In genomic region chr11:116548286-116548685, GRCh38 we compare ENCODE assay signal across 26 cellular contexts.
DNase-seq lines count a peak whose midpoint lies in the region; TF ChIP-seq lines count a peak whose summit lies in the region.
"Had no signal": no experiment of that assay in that cellular context is flagged by ENCODE, and none has a peak within 500 bp of the region (broad histone marks: within the 10 kb centered on the region; RNA-seq: fewer than 3 reads in every experiment).

No MANE protein-coding gene starts in this region.

- no peak overlapping the region; the same call in 1 of the 2 replicates for H2BK15ac ChIP-seq in H9 (ENCODE audit: low read depth, low read length)

- H3K9ac ChIP-seq in H9 (ENCODE audit: extremely low read depth, insufficient read length, low read length): no peak overlapping the region
- H3K9ac ChIP-seq: BLaER1 had no signal

- H3K4me2 ChIP-seq in H9 (ENCODE audit: insufficient read depth, insufficient read length, low read length): no peak overlapping the region
- H3K4me2 ChIP-seq: BLaER1 had no signal

- H3K36me3 ChIP-seq in spleen: no peaks in the 10 kb centered on the region
- H3K36me3 ChIP-seq in vagina: no peaks in the 10 kb centered on the region
- H3K36me3 ChIP-seq: BE2C, BLaER1 had no signal

- H3K18ac ChIP-seq in H9 (ENCODE audit: insufficient read length, low read depth, low read length): no peak overlapping the region

- no peak overlapping the region for H2AK5ac ChIP-seq in H9 (ENCODE audit: insufficient read length, low read length)

- H3K36me3 Mint-ChIP-seq in H9 (ENCODE audit: insufficient read depth in 1 of 3, low read depth in 3 of 3) (peaks cover 0 to 3% (median 0%) of the 10 kb centered on the region in 3 experiments; a peak in 1 of 7 replicates), brain (no peaks in the 10 kb centered on the region), neural crest cell (ENCODE audit: low read depth) (no peaks in the 10 kb centered on the region)
- H3K36me3 Mint-ChIP-seq: CD14-positive monocyte; CD4-positive, alpha-beta memory T cell; CD4-positive, CD25-positive, alpha-beta regulatory T cell; CD8-positive, alpha-beta memory T cell had no signal

- WGBS in H9 (ENCODE audit: extremely low coverage, insufficient read length, low lambda C conversion rate): no CpG with 5 or more reads among the region's 6 CpGs
- 69 to 88% (median 79%) methylated on average over 6 of the region's 6 CpGs for WGBS in spleen, 5 donors

- peaks cover 2% of the 10 kb centered on the region for H3K23me2 ChIP-seq in H9 (ENCODE audit: insufficient read length, low read depth, low read length, poor library complexity, severe bottlenecking)

- no peak for TF ChIP-seq CTCF in H9 (conservative IDR thresholded peaks at IDR 0.05)
- no peak for TF ChIP-seq CTCF in brain (conservative IDR thresholded peaks at IDR 0.05)
- no peak for TF ChIP-seq CTCF in neural crest cell (conservative IDR thresholded peaks at IDR 0.05)
- TF ChIP-seq CTCF in spleen (IDR thresholded peaks at IDR 0.05 in 8 of 11, conservative IDR thresholded peaks at IDR 0.05 in 3 of 11): no peak
- no peak for TF ChIP-seq CTCF in vagina (IDR thresholded peaks at IDR 0.05)
- no peak for TF ChIP-seq CTCF in coronary artery (IDR thresholded peaks at IDR 0.05)

- H3K4ac ChIP-seq in H9 (ENCODE audit: low read depth, low read length): no peak overlapping the region

- intact Hi-C loops in spleen (cut with DNase I; ENCODE audit: low total_unique reads) (no loop called here), vagina (cut with DNase I) (no loop called here)

- H3K4me3 Mint-ChIP-seq in H9 (no peak overlapping the region), brain (no peak overlapping the region), neural crest cell (no peak overlapping the region)
- H3K4me3 Mint-ChIP-seq: CD14-positive monocyte; CD4-positive, alpha-beta memory T cell; CD4-positive, CD25-positive, alpha-beta regulatory T cell; CD8-positive, alpha-beta memory T cell had no signal

- no peak overlapping the region for H2BK120ac ChIP-seq in H9 (ENCODE audit: low read depth, low read length, poor library complexity, severe bottlenecking)

- H2BK20ac ChIP-seq in H9 (ENCODE audit: low read depth, low read length, poor library complexity, severe bottlenecking): no peak overlapping the region

- no peak overlapping the region for H2AFZ ChIP-seq in H9 (ENCODE audit: low read length)

- H2BK5ac ChIP-seq in H9 (ENCODE audit: insufficient read length, low read length): no peak overlapping the region

- H3K4me1 ChIP-seq in H9 (ENCODE audit: insufficient read depth, low read length) (no peaks in the 10 kb centered on the region), spleen (no peaks in the 10 kb centered on the region), vagina (no peaks in the 10 kb centered on the region)
- H3K4me1 ChIP-seq: BE2C, BLaER1 had no signal

- H3K56ac ChIP-seq in H9 (ENCODE audit: insufficient read length, low read depth, low read length): no peak overlapping the region

- H3K4me1 Mint-ChIP-seq in H9 (peaks cover 4 to 5% of the 10 kb centered on the region in 2 experiments), brain (peaks cover 7% of the 10 kb centered on the region), neural crest cell (no peaks in the 10 kb centered on the region)
- H3K4me1 Mint-ChIP-seq: CD14-positive monocyte; CD4-positive, alpha-beta memory T cell; CD4-positive, CD25-positive, alpha-beta regulatory T cell; CD8-positive, alpha-beta memory T cell had no signal

- H4K8ac ChIP-seq in H9 (replicated peaks; ENCODE audit: insufficient read length, low read depth, low read length): no peak overlapping the region

- H3K9me3 Mint-ChIP-seq in H9: peaks cover 0 to 3% of the 10 kb centered on the region in 2 experiments; a peak in 3 of 5 replicates
- peaks cover 0 to 16% (median 6%) of the 10 kb centered on the region in 5 experiments for H3K9me3 Mint-ChIP-seq in brain
- no peaks in the 10 kb centered on the region for H3K9me3 Mint-ChIP-seq in neural crest cell

- no peaks in the 10 kb centered on the region for H3K27me3 ChIP-seq in H9 (ENCODE audit: insufficient read depth, low read length)
- H3K27me3 ChIP-seq in spleen (replicated peaks in 1 of 7): peaks cover 0 to 26% (median 0%) of the 10 kb centered on the region in 7 donors
- H3K27me3 ChIP-seq in vagina: no peaks in the 10 kb centered on the region
- H3K27me3 ChIP-seq: BE2C, BLaER1 had no signal

- H3K27ac ChIP-seq in H9 (ENCODE audit: insufficient read length, low read depth, low read length) (no peak overlapping the region), spleen (no peak overlapping the region), vagina (no peak overlapping the region), coronary artery (no peak overlapping the region)
- H3K27ac ChIP-seq: BLaER1 had no signal

- H3K9me3 ChIP-seq in H9 (ENCODE audit: control insufficient read depth, low read depth, low read length) (no peaks in the 10 kb centered on the region), spleen (peaks cover 0 to 16% (median 8%) of the 10 kb centered on the region in 8 donors), vagina (no peaks in the 10 kb centered on the region)

- H3K23ac ChIP-seq in H9 (ENCODE audit: insufficient read length, low read depth, low read length): no peak overlapping the region

- no peak overlapping the region for H4K5ac ChIP-seq in H9 (ENCODE audit: insufficient read length, low read depth, low read length)

- peak overlapping the region; percentile 39; the same call in 1 of the 2 replicates for H3K14ac ChIP-seq in H9 (ENCODE audit: insufficient read depth, low read length)

- H3K79me2 ChIP-seq in H9 (ENCODE audit: insufficient read depth, low read length): no peaks in the 10 kb centered on the region

- DNase-seq in H9 (no peak), neural crest cell (ENCODE audit: low read depth, low spot score) (no peak), spleen (peak; percentile 14), inferior parietal cortex (ENCODE audit: extremely low spot score) (no peak), vagina (ENCODE audit: extremely low spot score in 2 of 2) (no peak), NCI-H2196 treated with DMSO at 0.1 percent for 48 hours (lab: John Stamatoyannopoulos, UW; ENCODE audit: unreplicated experiment) (no peak), coronary artery (ENCODE audit: low spot score) (no peak)
- DNase-seq: 8988T; ACHN; BE2C; C1 segment of cervical spinal cord; CD4-positive, alpha-beta memory T cell; CD4-positive, CD25-positive, alpha-beta regulatory T cell; CD8-positive, alpha-beta memory T cell; COR-L47; DMS 273 treated with DMSO at 0.1 percent for 48 hours; DMS153; DMS53; DMS79; DND-41; EL; GDM1 had no signal

- H3K27ac Mint-ChIP-seq in H9 (no peak overlapping the region), brain (peak overlapping the region; percentile 4 to 78 (median 60)), neural crest cell (ENCODE audit: unreplicated experiment) (peak overlapping the region; percentile 84)
- H3K27ac Mint-ChIP-seq: CD14-positive monocyte; CD4-positive, alpha-beta memory T cell; CD4-positive, CD25-positive, alpha-beta regulatory T cell; CD8-positive, alpha-beta memory T cell had no signal

- H3K27me3 Mint-ChIP-seq in H9 (ENCODE audit: low read depth) (peaks cover 40% of the 10 kb centered on the region), brain (no peaks in the 10 kb centered on the region), neural crest cell (ENCODE audit: low read depth) (no peaks in the 10 kb centered on the region)

- no peak for TF ChIP-seq POLR2A in spleen (IDR thresholded peaks at IDR 0.05)
- no peak for TF ChIP-seq POLR2A in vagina (IDR thresholded peaks at IDR 0.05)

- no peak overlapping the region for H3T11ph ChIP-seq in H9 (ENCODE audit: low read length)

- H4K91ac ChIP-seq in H9 (ENCODE audit: insufficient read length, low read depth, low read length): no peak overlapping the region

- no peaks in the 10 kb centered on the region for H4K20me1 ChIP-seq in H9 (ENCODE audit: control insufficient read depth, insufficient read depth, insufficient read length)
- H4K20me1 ChIP-seq: BLaER1 had no signal

- H3K4me3 ChIP-seq in spleen (no peak overlapping the region), vagina (no peak overlapping the region), coronary artery (no peak overlapping the region)
- H3K4me3 ChIP-seq: BLaER1, GM12878 had no signal

- no peak overlapping the region for H2BK12ac ChIP-seq in H9 (ENCODE audit: insufficient read length, low read depth, low read length)

- no peaks in the 10 kb centered on the region for H3K79me1 ChIP-seq in H9 (ENCODE audit: insufficient read depth, low read depth, low read length, poor library complexity, severe bottlenecking)

Comparison
In these comparisons a context has a peak if more than half of its experiments do, and no peak if none do; other contexts are left out.
1. H3K27ac Mint-ChIP-seq: peak in brain (5 of 5) and neural crest cell (single experiment); none in H9 (0 of 3).